In genomic region chr3:133135303-133135702, GRCh38 we compare ENCODE assay signal across 27 cellular contexts.
DNase-seq lines count a peak whose midpoint lies in the region; ATAC-seq and TF ChIP-seq lines count a peak whose summit lies in the region.
"Had no signal": no experiment of that assay in that cellular context is flagged by ENCODE, and none has a peak within 500 bp of the region (broad histone marks: within the 10 kb centered on the region; RNA-seq: fewer than 3 reads in every experiment).

No MANE protein-coding gene starts in this region.

- no peaks in the 10 kb centered on the region for H3K9me3 Mint-ChIP-seq in stimulated activated naive CD8-positive, alpha-beta T cell treated with anti-CD3 and anti-CD28 coated beads, Interleukin-15, amount 100 ng/mL, for 72 hours
- no peaks in the 10 kb centered on the region for H3K9me3 Mint-ChIP-seq in Calu3 (ENCODE audit: low read depth, unreplicated experiment)
- H3K9me3 Mint-ChIP-seq: activated CD4-positive, alpha-beta memory T cell treated with anti-CD3 and anti-CD28 coated beads for 36 hours; activated naive CD8-positive, alpha-beta T cell treated with anti-CD3 and anti-CD28 coated beads for 36 hours; naive thymus-derived CD8-positive, alpha-beta T cell had no signal

- H3K4me3 Mint-ChIP-seq in stimulated activated naive CD8-positive, alpha-beta T cell treated with anti-CD3 and anti-CD28 coated beads, Interleukin-15, amount 100 ng/mL, for 72 hours = no peak overlapping the region
- H3K4me3 Mint-ChIP-seq in Calu3 (ENCODE audit: low read depth, unreplicated experiment) = no peak overlapping the region
- H3K4me3 Mint-ChIP-seq: activated CD4-positive, alpha-beta memory T cell treated with anti-CD3 and anti-CD28 coated beads for 36 hours; activated naive CD8-positive, alpha-beta T cell treated with anti-CD3 and anti-CD28 coated beads for 36 hours; naive thymus-derived CD8-positive, alpha-beta T cell had no signal

- no peaks in the 10 kb centered on the region for H3K27me3 Mint-ChIP-seq in stimulated activated naive CD8-positive, alpha-beta T cell treated with anti-CD3 and anti-CD28 coated beads, Interleukin-15, amount 100 ng/mL, for 72 hours
- peaks cover 33% of the 10 kb centered on the region for H3K27me3 Mint-ChIP-seq in Calu3 (ENCODE audit: unreplicated experiment)
- H3K27me3 Mint-ChIP-seq: activated CD4-positive, alpha-beta memory T cell treated with anti-CD3 and anti-CD28 coated beads for 36 hours had no signal

- peak; percentile 31 for DNase-seq in NCI-H1105 treated with DMSO at 0.1 percent for 48 hours (lab: John Stamatoyannopoulos, UW)
- DNase-seq in NCI-H1105 (lab: John Stamatoyannopoulos, UW) = no peak
- peak; percentile 93 for DNase-seq in NCI-H1436 (lab: John Stamatoyannopoulos, UW)
- DNase-seq in NCI-H2227 treated with DMSO at 0.1 percent for 48 hours (lab: John Stamatoyannopoulos, UW) = peak; percentile 80
- DNase-seq in WERI-Rb-1 = peak; percentile 27
- no peak for DNase-seq in stimulated activated naive CD8-positive, alpha-beta T cell treated with anti-CD3 and anti-CD28 coated beads, Interleukin-15, amount 100 ng/mL, for 72 hours
- no peak for DNase-seq in CD1c-positive myeloid dendritic cell (ENCODE audit: extremely low spot score)
- no peak for DNase-seq in Calu3
- DNase-seq: 8988T; activated CD4-positive, alpha-beta memory T cell treated with anti-CD3 and anti-CD28 coated beads for 36 hours; activated effector memory CD4-positive, alpha-beta T cell treated with Interleukin-2 at 50 U/mL for 16 hours; activated naive CD8-positive, alpha-beta T cell treated with anti-CD3 and anti-CD28 coated beads for 36 hours; activated T-cell treated with anti-CD3 and anti-CD28 coated beads for 4 hours; central memory CD4-positive, alpha-beta T cell; EL; midbrain; MV-4-11; naive thymus-derived CD8-positive, alpha-beta T cell; NCI-H510A; occipital lobe; OCI-M1; SW 1271; T1000; upper lobe of left lung had no signal

- no peaks in the 10 kb centered on the region for H3K36me3 ChIP-seq in WERI-Rb-1
- H3K36me3 ChIP-seq: ascending aorta, upper lobe of left lung had no signal

- no peak overlapping the region for H3K27ac Mint-ChIP-seq in stimulated activated naive CD8-positive, alpha-beta T cell treated with anti-CD3 and anti-CD28 coated beads, Interleukin-15, amount 100 ng/mL, for 72 hours
- H3K27ac Mint-ChIP-seq in Calu3 (ENCODE audit: unreplicated experiment) = no peak overlapping the region
- H3K27ac Mint-ChIP-seq: activated CD4-positive, alpha-beta memory T cell treated with anti-CD3 and anti-CD28 coated beads for 36 hours; activated naive CD8-positive, alpha-beta T cell treated with anti-CD3 and anti-CD28 coated beads for 36 hours; naive thymus-derived CD8-positive, alpha-beta T cell had no signal

- ATAC-seq in stimulated activated naive CD8-positive, alpha-beta T cell treated with anti-CD3 and anti-CD28 coated beads, Interleukin-15, amount 100 ng/mL, for 72 hours = no peak
- ATAC-seq: HCT116; naive thymus-derived CD8-positive, alpha-beta T cell; Right ventricle myocardium inferior had no signal

- BruUV-seq in Calu3 (replicated peaks; lab: Mats Ljungman, UMichigan) = no TSS peak

- H3K36me3 Mint-ChIP-seq in Calu3 (ENCODE audit: insufficient read depth, unreplicated experiment) = no peaks in the 10 kb centered on the region
- H3K36me3 Mint-ChIP-seq: activated CD4-positive, alpha-beta memory T cell treated with anti-CD3 and anti-CD28 coated beads for 36 hours; activated naive CD8-positive, alpha-beta T cell treated with anti-CD3 and anti-CD28 coated beads for 36 hours; naive thymus-derived CD8-positive, alpha-beta T cell had no signal

- CTCF ChIA-PET in Calu3 (lab: Charles Lee) = interaction anchor here (1.2 kb wide), 1 partner anchor 11 kb away, joined by 4 read pairs; no protein-coding TSS in a partner anchor

- H3K9me3 ChIP-seq in WERI-Rb-1 (ENCODE audit: severe bottlenecking) = peaks cover 3% of the 10 kb centered on the region
- H3K9me3 ChIP-seq: ascending aorta, upper lobe of left lung had no signal

- H3K27me3 ChIP-seq in WERI-Rb-1 (ENCODE audit: insufficient read depth, low read depth, severe bottlenecking) = no peaks in the 10 kb centered on the region
- H3K27me3 ChIP-seq: ascending aorta, upper lobe of left lung had no signal

- H3K27ac ChIP-seq in WERI-Rb-1 = no peak overlapping the region
- H3K27ac ChIP-seq: ascending aorta, upper lobe of left lung had no signal

- no peaks in the 10 kb centered on the region for H3K4me1 Mint-ChIP-seq in stimulated activated naive CD8-positive, alpha-beta T cell treated with anti-CD3 and anti-CD28 coated beads, Interleukin-15, amount 100 ng/mL, for 72 hours
- peaks cover 13% of the 10 kb centered on the region for H3K4me1 Mint-ChIP-seq in Calu3 (ENCODE audit: low read depth, unreplicated experiment)
- H3K4me1 Mint-ChIP-seq: activated naive CD8-positive, alpha-beta T cell treated with anti-CD3 and anti-CD28 coated beads for 36 hours; naive thymus-derived CD8-positive, alpha-beta T cell had no signal

- no peak overlapping the region for H3K4me3 ChIP-seq in WERI-Rb-1 (ENCODE audit: low read depth, low read length)
- H3K4me3 ChIP-seq: ascending aorta, upper lobe of left lung had no signal

- TF ChIP-seq CTCF in WERI-Rb-1 (IDR thresholded peaks at IDR 0.05; ENCODE audit: low read depth, low read length) = no peak
- no peak for TF ChIP-seq CTCF in Calu3 (IDR thresholded peaks at IDR 0.05; ENCODE audit: unreplicated experiment)

- intact Hi-C loops in Calu3 (cut with micrococcal nuclease; ENCODE audit: unreplicated experiment) = loop anchor here (5.0 kb wide), 1 partner anchor 408 kb away; no protein-coding TSS in a partner anchor

Comparison
In these comparisons a context has a peak if more than half of its experiments do, and no peak if none do; other contexts are left out.
1. DNase-seq: peak in NCI-H1105 treated with DMSO at 0.1 percent for 48 hours (single experiment), NCI-H1436 (single experiment), NCI-H2227 treated with DMSO at 0.1 percent for 48 hours (single experiment) and WERI-Rb-1 (single experiment); none in NCI-H1105 (single experiment), stimulated activated naive CD8-positive, alpha-beta T cell treated with anti-CD3 and anti-CD28 coated beads, Interleukin-15, amount 100 ng/mL, for 72 hours (0 of 2), CD1c-positive myeloid dendritic cell (single experiment) and Calu3 (single experiment).